Comparison of ENCODE assay signal across 25 cellular contexts in the genomic region with DNA sequence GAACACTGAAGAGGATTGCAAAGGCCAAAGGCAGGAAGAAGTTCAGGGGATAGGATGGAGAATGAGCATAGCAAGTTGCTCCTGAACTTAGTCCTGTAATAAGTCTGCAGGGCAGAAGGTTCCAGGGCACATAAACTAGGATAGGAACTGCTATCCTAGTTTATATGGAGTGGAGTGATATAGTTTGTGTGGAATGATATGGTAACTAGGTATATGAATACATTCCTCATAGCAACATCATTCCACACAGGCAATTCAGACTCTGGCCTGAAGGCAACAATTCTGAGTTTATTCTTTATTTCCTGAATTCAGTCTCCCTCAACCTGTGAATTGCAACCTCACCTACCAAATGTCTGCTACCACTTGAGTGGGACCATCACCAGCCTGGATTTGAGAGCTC.
DNase-seq lines count a peak whose midpoint lies in the region; TF ChIP-seq lines count a peak whose summit lies in the region.
"Had no signal": no experiment of that assay in that cellular context is flagged by ENCODE, and none has a peak within 500 bp of the region (broad histone marks: within the 10 kb centered on the region; RNA-seq: fewer than 3 reads in every experiment).

No MANE protein-coding gene starts in this region.

- peak; percentile 14 for DNase-seq in AG20443 (ENCODE audit: low spot score)
- peak; percentile 57 for DNase-seq in M059J (ENCODE audit: low read depth)
- DNase-seq in choroid plexus epithelial cell (ENCODE audit: low read depth): peak; percentile 21
- no peak for DNase-seq in neural crest cell (ENCODE audit: low read depth, low spot score)
- no peak for DNase-seq in activated CD4-positive, alpha-beta T cell treated with anti-CD3 and anti-CD28 coated beads for 48 hours
- no peak for DNase-seq in activated T-cell treated with anti-CD3 and anti-CD28 coated beads, Interleukin-2, amount 50 U/mL, for 1 hour
- no peak for DNase-seq in stimulated activated CD4-positive, alpha-beta T cell treated with anti-CD3 and anti-CD28 coated beads, Interleukin-12 subunit alpha, Interleukin-12 subunit beta, amount 100 ng/mL, for 4 hours
- no peak for DNase-seq in NCI-H526 treated with DMSO at 0.1 percent for 48 hours (lab: John Stamatoyannopoulos, UW)
- DNase-seq: activated CD8-positive, alpha-beta memory T cell treated with anti-CD3 and anti-CD28 coated beads, Interleukin-2, amount 50 U/mL, for 48 hours; activated naive CD8-positive, alpha-beta T cell treated with anti-CD3 and anti-CD28 coated beads for 36 hours; CD4-positive, alpha-beta T cell; DMS153; heart left ventricle; midbrain; NCI-H1105 treated with DMSO at 0.1 percent for 48 hours; NCI-H510A treated with DMSO at 0.1 percent for 48 hours; posterior cingulate gyrus; RPMI8226; sigmoid colon; substantia nigra; T-helper 9 cell; uterus had no signal

- H3K4me1 Mint-ChIP-seq in neural crest cell: peaks cover 5% of the 10 kb centered on the region
- H3K4me1 Mint-ChIP-seq: activated naive CD8-positive, alpha-beta T cell treated with anti-CD3 and anti-CD28 coated beads for 36 hours had no signal

- no peaks in the 10 kb centered on the region for H3K36me3 Mint-ChIP-seq in neural crest cell (ENCODE audit: low read depth)
- H3K36me3 Mint-ChIP-seq: activated naive CD8-positive, alpha-beta T cell treated with anti-CD3 and anti-CD28 coated beads for 36 hours; natural killer cell treated with Interleukin-12 subunit alpha and Interleukin-12 subunit beta and Interleukin-15 and Interleukin-18, amount 100 ng/mL, for 72 hours had no signal

- peak overlapping the region; percentile 54 for H3K27ac Mint-ChIP-seq in neural crest cell (ENCODE audit: unreplicated experiment)
- H3K27ac Mint-ChIP-seq: activated naive CD8-positive, alpha-beta T cell treated with anti-CD3 and anti-CD28 coated beads for 36 hours; CD4-positive, alpha-beta T cell; dendritic cell treated with granulocyte-macrophage colony-stimulating factor and Interleukin-4, amounts not matched to agents 40 ng/mL and 50 ng/mL, for 4 days; natural killer cell treated with Interleukin-12 subunit alpha and Interleukin-12 subunit beta and Interleukin-15 and Interleukin-18, amount 100 ng/mL, for 72 hours had no signal

- H3K9me3 Mint-ChIP-seq in neural crest cell: peaks cover 2% of the 10 kb centered on the region
- H3K9me3 Mint-ChIP-seq: CD4-positive, alpha-beta T cell; dendritic cell treated with granulocyte-macrophage colony-stimulating factor and Interleukin-4, amounts not matched to agents 40 ng/mL and 50 ng/mL, for 4 days; natural killer cell treated with Interleukin-12 subunit alpha and Interleukin-12 subunit beta and Interleukin-15 and Interleukin-18, amount 100 ng/mL, for 72 hours had no signal

- H3K4me3 Mint-ChIP-seq in neural crest cell: no peak overlapping the region
- H3K4me3 Mint-ChIP-seq: activated naive CD8-positive, alpha-beta T cell treated with anti-CD3 and anti-CD28 coated beads for 36 hours; CD4-positive, alpha-beta T cell; dendritic cell treated with granulocyte-macrophage colony-stimulating factor and Interleukin-4, amounts not matched to agents 40 ng/mL and 50 ng/mL, for 4 days; natural killer cell treated with Interleukin-12 subunit alpha and Interleukin-12 subunit beta and Interleukin-15 and Interleukin-18, amount 100 ng/mL, for 72 hours had no signal

- H3K4me3 ChIP-seq in choroid plexus epithelial cell (ENCODE audit: low read depth, low read length): no peak overlapping the region
- H3K4me3 ChIP-seq: breast epithelium, heart left ventricle, sigmoid colon, uterus had no signal

- TF ChIP-seq CTCF in choroid plexus epithelial cell (conservative IDR thresholded peaks at IDR 0.05; ENCODE audit: low read depth, low read length) (no peak), neural crest cell (conservative IDR thresholded peaks at IDR 0.05) (no peak)

- no peaks in the 10 kb centered on the region for H3K27me3 Mint-ChIP-seq in neural crest cell (ENCODE audit: low read depth)
- H3K27me3 Mint-ChIP-seq: activated naive CD8-positive, alpha-beta T cell treated with anti-CD3 and anti-CD28 coated beads for 36 hours; CD4-positive, alpha-beta T cell; dendritic cell treated with granulocyte-macrophage colony-stimulating factor and Interleukin-4, amounts not matched to agents 40 ng/mL and 50 ng/mL, for 4 days had no signal

Comparison
In these comparisons a context has a peak if more than half of its experiments do, and no peak if none do; other contexts are left out.
1. DNase-seq: peak in AG20443 (single experiment), M059J (single experiment) and choroid plexus epithelial cell (single experiment); none in neural crest cell (single experiment), activated CD4-positive, alpha-beta T cell treated with anti-CD3 and anti-CD28 coated beads for 48 hours (single experiment), activated T-cell treated with anti-CD3 and anti-CD28 coated beads, Interleukin-2, amount 50 U/mL, for 1 hour (single experiment), stimulated activated CD4-positive, alpha-beta T cell treated with anti-CD3 and anti-CD28 coated beads, Interleukin-12 subunit alpha, Interleukin-12 subunit beta, amount 100 ng/mL, for 4 hours (single experiment) and NCI-H526 treated with DMSO at 0.1 percent for 48 hours (single experiment).